8 cellular contexts compared by ENCODE assay signal in the genomic region with DNA sequence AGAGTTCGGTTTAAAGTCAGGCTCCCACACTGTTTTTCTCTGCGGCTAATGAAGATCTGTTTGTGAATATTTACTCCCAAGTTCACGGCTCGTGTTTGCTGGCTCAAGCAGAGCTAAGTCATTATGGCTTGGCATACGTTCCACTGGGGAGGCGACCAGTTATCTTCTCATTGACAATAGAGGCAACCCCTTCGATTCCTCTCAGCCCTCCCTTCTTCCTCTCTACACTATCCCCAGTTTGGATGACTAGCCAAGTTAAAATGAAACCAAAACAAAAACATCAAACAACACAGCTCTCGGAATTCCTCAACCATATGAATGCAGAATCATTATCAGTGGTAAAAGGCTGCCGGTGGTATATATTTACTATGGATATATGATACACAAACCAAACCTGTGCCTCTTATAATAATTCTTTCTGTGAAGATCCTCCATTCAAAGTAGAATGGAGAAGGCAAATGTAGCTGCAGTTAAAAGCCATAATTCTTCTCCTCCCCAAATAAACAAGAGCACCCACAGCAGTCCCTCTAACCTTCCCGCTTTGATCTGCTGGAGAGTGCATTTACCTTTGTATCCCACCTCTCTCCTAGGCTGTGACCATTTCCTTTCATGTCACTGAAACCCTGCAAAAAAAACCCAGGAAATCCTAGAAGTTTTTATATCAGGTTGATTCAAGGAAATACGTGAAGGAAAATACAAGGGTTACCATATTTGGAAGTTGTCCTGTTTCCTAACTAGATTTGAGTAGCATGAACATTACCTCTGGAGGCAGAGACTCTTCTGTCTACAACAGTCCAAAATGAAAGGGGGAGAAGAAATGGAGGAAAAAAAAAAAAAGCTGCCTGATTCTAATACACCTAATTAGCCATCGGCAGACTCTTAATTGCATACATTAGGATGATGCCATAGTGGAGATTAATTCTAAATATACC.
DNase-seq lines count a peak whose midpoint lies in the region; ATAC-seq and TF ChIP-seq lines count a peak whose summit lies in the region.

No MANE protein-coding gene starts in this region.

- DNase-seq in CD8-positive, alpha-beta memory T cell, result no peak
- DNase-seq in adrenal gland (peak; percentile 18 to 55 (median 32)), left lung (no peak), uterus (no peak), AML-193 (lab: John Stamatoyannopoulos, UW) (no peak), NCI-H1436 treated with DMSO at 0.1 percent for 48 hours (lab: John Stamatoyannopoulos, UW) (no peak)

- no peak overlapping the region for H3K4me3 ChIP-seq in CD8-positive, alpha-beta memory T cell (ENCODE audit: low read length)
- H3K4me3 ChIP-seq in KMS-11 (IDR thresholded peaks at IDR 0.05; ENCODE audit: insufficient read depth, low read depth, low read length) (peak overlapping the region; percentile 71), adrenal gland (peak overlapping the region; percentile 5 to 70 (median 29)), left lung (peak overlapping the region; percentile 14 to 35), uterus (peak overlapping the region; percentile 36 to 37)

- CTCF ChIA-PET in CD8-positive, alpha-beta memory T cell (lab: Charles Lee), result no interaction called here

- H3K9ac ChIP-seq in KMS-11, result peak overlapping the region; percentile 72

- POLR2A ChIA-PET in CD8-positive, alpha-beta memory T cell (lab: Charles Lee), result no interaction called here

- H3K79me2 ChIP-seq in KMS-11 (ENCODE audit: insufficient read depth, low read depth), result no peaks in the 10 kb centered on the region

- no peak overlapping the region for H3K27ac Mint-ChIP-seq in CD8-positive, alpha-beta memory T cell

- H3K27ac ChIP-seq in CD8-positive, alpha-beta memory T cell (ENCODE audit: low read depth, low read length), result no peak overlapping the region
- H3K27ac ChIP-seq in KMS-11 (peak overlapping the region; percentile 65), adrenal gland (peak overlapping the region in 3 of 5 donors; percentile 51 to 82 (median 56)), left lung (no peak overlapping the region), uterus (peak overlapping the region; percentile 13 to 51)

- no peaks in the 10 kb centered on the region for H3K27me3 ChIP-seq in CD8-positive, alpha-beta memory T cell (ENCODE audit: insufficient read depth, low read length, poor library complexity, severe bottlenecking)
- H3K27me3 ChIP-seq in KMS-11 (ENCODE audit: insufficient read depth, low read depth) (no peaks in the 10 kb centered on the region), adrenal gland (no peaks in the 10 kb centered on the region), left lung (no peaks in the 10 kb centered on the region), uterus (no peaks in the 10 kb centered on the region)

- no peaks in the 10 kb centered on the region for H3K9me3 ChIP-seq in CD8-positive, alpha-beta memory T cell (ENCODE audit: low read length)
- no peaks in the 10 kb centered on the region for H3K9me3 ChIP-seq in adrenal gland (replicated peaks in 1 of 3)
- no peaks in the 10 kb centered on the region for H3K9me3 ChIP-seq in left lung
- H3K9me3 ChIP-seq in uterus, result no peaks in the 10 kb centered on the region

- H3K36me3 Mint-ChIP-seq in CD8-positive, alpha-beta memory T cell, result no peaks in the 10 kb centered on the region

- H3K27me3 Mint-ChIP-seq in CD8-positive, alpha-beta memory T cell, result no peaks in the 10 kb centered on the region

- WGBS in adrenal gland, 4 donors, result 17 to 27% (median 22%) methylated on average over 12 of the region's 12 CpGs

- peak overlapping the region; percentile 39 for H3K4me2 ChIP-seq in KMS-11

- peak overlapping the region in 4 of 7 donors; percentile 0 to 43 (median 5) for H3K4me3 Mint-ChIP-seq in CD8-positive, alpha-beta memory T cell

- TF ChIP-seq CTCF in KMS-11 (conservative IDR thresholded peaks at IDR 0.05; ENCODE audit: low read depth, low read length), result no peak
- no peak for TF ChIP-seq CTCF in adrenal gland (IDR thresholded peaks at IDR 0.05)
- TF ChIP-seq CTCF in left lung (IDR thresholded peaks at IDR 0.05), result no peak
- TF ChIP-seq CTCF in uterus (IDR thresholded peaks at IDR 0.05), result no peak

- H2AFZ ChIP-seq in KMS-11 (ENCODE audit: low read depth), result peak overlapping the region; percentile 89

- no peak for TF ChIP-seq POLR2A in adrenal gland (IDR thresholded peaks at IDR 0.05)
- TF ChIP-seq POLR2A in uterus (IDR thresholded peaks at IDR 0.05), result no peak

- no peaks in the 10 kb centered on the region for H4K20me1 ChIP-seq in KMS-11 (ENCODE audit: insufficient read depth)

- intact Hi-C loops in adrenal gland (cut with DNase I) (no loop called here), left lung (cut with DNase I) (no loop called here), uterus (cut with DNase I; ENCODE audit: low total_unique reads) (no loop called here)

- peak; percentile 47 for ATAC-seq in GM21381 (IDR thresholded peaks at IDR 0.05; ENCODE audit: unreplicated experiment)
- ATAC-seq in left lung, result no peak

- peaks cover 2 to 41% (median 11%) of the 10 kb centered on the region in 5 donors for H3K9me3 Mint-ChIP-seq in CD8-positive, alpha-beta memory T cell

- no peaks in the 10 kb centered on the region for H3K36me3 ChIP-seq in CD8-positive, alpha-beta memory T cell (ENCODE audit: insufficient read depth, low read length)
- no peaks in the 10 kb centered on the region for H3K36me3 ChIP-seq in KMS-11 (ENCODE audit: insufficient read depth)
- H3K36me3 ChIP-seq in adrenal gland (replicated peaks in 1 of 2), result no peaks in the 10 kb centered on the region
- H3K36me3 ChIP-seq in left lung, result no peaks in the 10 kb centered on the region
- H3K36me3 ChIP-seq in uterus, result no peaks in the 10 kb centered on the region

- H3K4me1 ChIP-seq in CD8-positive, alpha-beta memory T cell (ENCODE audit: insufficient read depth, low read length), result no peaks in the 10 kb centered on the region
- H3K4me1 ChIP-seq in KMS-11 (ENCODE audit: low read depth, poor library complexity, severe bottlenecking), result peaks cover 19% of the 10 kb centered on the region
- H3K4me1 ChIP-seq in adrenal gland (replicated peaks in 1 of 2), result no peaks in the 10 kb centered on the region
- peaks cover 0 to 5% of the 10 kb centered on the region in 2 donors for H3K4me1 ChIP-seq in left lung
- no peaks in the 10 kb centered on the region for H3K4me1 ChIP-seq in uterus

- no peaks in the 10 kb centered on the region for H3K4me1 Mint-ChIP-seq in CD8-positive, alpha-beta memory T cell

Comparison
In these comparisons a context has a peak if more than half of its experiments do, and no peak if none do; other contexts are left out.
1. DNase-seq: peak in adrenal gland (7 of 7); none in CD8-positive, alpha-beta memory T cell (0 of 5), left lung (0 of 2), uterus (0 of 2), AML-193 (0 of 2) and NCI-H1436 treated with DMSO at 0.1 percent for 48 hours (single experiment).
2. H3K27ac ChIP-seq: peak in KMS-11 (single experiment), adrenal gland (3 of 5) and uterus (2 of 2); none in CD8-positive, alpha-beta memory T cell (single experiment) and left lung (0 of 2).